ENCODE assay signal across 1 cellular context in genomic region chr3:184812845-184813157, GRCh38.
TF ChIP-seq lines count a peak whose summit lies in the region.

No MANE protein-coding gene starts in this region.

TF ChIP-seq in GM12878, 131 proteins besides CTCF, POLR2A, EP300 and RAD21 (continued from another document):
- TF ChIP-seq USF2 (IDR thresholded peaks at IDR 0.05; ENCODE audit: borderline replicate concordance, low read depth, low read length) (no peak), ELK1 (IDR thresholded peaks at IDR 0.05; ENCODE audit: low read depth, low read length) (no peak), IRF4 (IDR thresholded peaks at IDR 0.05; ENCODE audit: low read depth, low read length) (no peak), HCFC1 (IDR thresholded peaks at IDR 0.05; ENCODE audit: low read length) (no peak), SP1 (IDR thresholded peaks at IDR 0.05; ENCODE audit: low read depth, low read length) (no peak), SREBF2 (IDR thresholded peaks at IDR 0.05; ENCODE audit: low read length) (no peak), BACH1 (IDR thresholded peaks at IDR 0.05; ENCODE audit: borderline replicate concordance) (no peak), RBBP5 (conservative IDR thresholded peaks at IDR 0.05) (no peak), IKZF2 (IDR thresholded peaks at IDR 0.05) (no peak), NFYA (IDR thresholded peaks at IDR 0.05; ENCODE audit: borderline replicate concordance, low read depth, low read length) (no peak), CHD2 (IDR thresholded peaks at IDR 0.05; ENCODE audit: borderline replicate concordance, low read depth, low read length) (no peak), HDAC2 (IDR thresholded peaks at IDR 0.05) (no peak), BRCA1 (IDR thresholded peaks at IDR 0.05; ENCODE audit: low read depth, low read length) (no peak)
